ENCODE assay signal across 13 cellular contexts in the genomic region with DNA sequence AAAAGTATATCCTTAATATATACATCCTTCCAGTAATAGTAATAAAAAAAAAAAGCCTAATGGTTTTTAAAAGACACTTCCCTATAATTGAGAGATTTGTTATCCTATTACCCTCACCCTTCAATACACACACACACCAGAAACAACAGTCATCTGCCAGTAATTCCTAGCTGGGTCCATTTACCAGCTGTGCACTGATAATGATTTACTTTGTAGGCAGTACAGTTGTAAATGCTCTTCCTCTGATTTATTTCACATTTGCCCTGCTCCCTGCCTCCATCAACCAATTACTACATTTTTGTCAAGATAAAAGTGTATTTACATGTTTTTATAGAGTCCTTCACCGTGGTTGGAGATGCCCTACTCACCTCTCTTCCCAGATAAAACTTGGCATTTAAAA. TPM values are rescaled to one million over a fixed set of nuclear protein-coding genes. Genes with fewer than 3 reads are reported as not detected.
A peak's percentile ranks its signal among the peaks of the same experiment; 100 is the strongest.
DNase-seq lines count a peak whose midpoint lies in the region; ATAC-seq and TF ChIP-seq lines count a peak whose summit lies in the region.
"Had no signal": no experiment of that assay in that cellular context is flagged by ENCODE, and none has a peak within 500 bp of the region (broad histone marks: within the 10 kb centered on the region; RNA-seq: fewer than 3 reads in every experiment).

No MANE protein-coding gene starts in this region.

- no peak overlapping the region for H3K14ac ChIP-seq in IMR-90 (replicated peaks; ENCODE audit: low read depth, low read length)

- no peak overlapping the region for H3K56ac ChIP-seq in IMR-90 (ENCODE audit: extremely low read depth, insufficient read depth, low read length)

- dilution Hi-C loops in IMR-90 (cut with HindIII; ENCODE audit: low sequenced_read_pairs, unreplicated experiment), result no loop called here

- WGBS in IMR-90 (ENCODE audit: extremely low coverage in 2 of 2, insufficient read length in 1 of 2), 2 experiments, result no CpG with 5 or more reads among the region's 1 CpG

- H2BK20ac ChIP-seq in IMR-90 (ENCODE audit: low read depth, low read length), result no peak overlapping the region

- intact Hi-C loops in A673 (cut with micrococcal nuclease; ENCODE audit: unreplicated experiment), result no loop called here
- intact Hi-C loops in IMR-90 (cut with micrococcal nuclease), result loop anchor here (5.0 kb wide), 2 partner anchors 67 to 102 kb away; a partner anchor contains a TSS

- TF ChIP-seq POLR2A in IMR-90 (IDR thresholded peaks at IDR 0.05; ENCODE audit: low read depth, low read length), result no peak

- no peak overlapping the region for H4K5ac ChIP-seq in IMR-90 (ENCODE audit: low read depth, low read length)

- DNase-seq in A673 (ENCODE audit: low spot score), result peak; percentile 9
- no peak for DNase-seq in IMR-90
- no peak for DNase-seq in brain microvascular endothelial cell
- DNase-seq in NCI-H748 (lab: John Stamatoyannopoulos, UW; ENCODE audit: unreplicated experiment), result no peak
- no peak for DNase-seq in NCI-H1092 treated with DMSO at 0.1 percent for 48 hours (lab: John Stamatoyannopoulos, UW)
- DNase-seq: CD8-positive, alpha-beta memory T cell; NCI-H226; stimulated activated CD4-positive, alpha-beta T cell treated with anti-CD3 and anti-CD28 coated beads, Interleukin-2, amount 100 ng/mL, for 24 hours; T-helper 2 cell had no signal

- in situ Hi-C loops in IMR-90 (cut with MboI; ENCODE audit: low sequenced_read_pairs) (no loop called here), brain microvascular endothelial cell (cut with HindIII; ENCODE audit: low pct_ligation_motif_present, low sequenced_read_pairs) (no loop called here)

- no peaks in the 10 kb centered on the region for H3K36me3 ChIP-seq in A673 (ENCODE audit: insufficient read depth, low read length, poor library complexity, severe bottlenecking)
- peaks cover 41% of the 10 kb centered on the region for H3K36me3 ChIP-seq in IMR-90 (ENCODE audit: control insufficient read depth, insufficient read depth, low read length)
- peaks cover 85% of the 10 kb centered on the region for H3K36me3 ChIP-seq in brain microvascular endothelial cell (replicated peaks)
- H3K36me3 ChIP-seq in mucosa of stomach (ENCODE audit: control insufficient read depth, insufficient read depth, low read length), result peaks cover 4% of the 10 kb centered on the region

- peak overlapping the region; percentile 10; the same call in 1 of the 2 replicates for H3K18ac ChIP-seq in IMR-90 (ENCODE audit: low read depth, low read length)

- H3K79me1 ChIP-seq in IMR-90 (ENCODE audit: low read depth in 1 of 2, low read length in 2 of 2), result peaks cover 6 to 87% of the 10 kb centered on the region in 2 experiments

- H3K4me3 ChIP-seq in A673 (ENCODE audit: low read depth, low read length, poor library complexity, severe bottlenecking) (no peak overlapping the region), IMR-90 (ENCODE audit: insufficient read depth, low read depth, low read length) (no peak overlapping the region), brain microvascular endothelial cell (ENCODE audit: low read depth, low read length) (no peak overlapping the region), mucosa of stomach (ENCODE audit: low read length) (no peak overlapping the region)
- H3K4me3 ChIP-seq: suprapubic skin had no signal

- ATAC-seq in IMR-90 (ENCODE audit: low read depth) (no peak), GM19351 (IDR thresholded peaks at IDR 0.05; ENCODE audit: unreplicated experiment) (no peak), HG03460 (IDR thresholded peaks at IDR 0.05; ENCODE audit: unreplicated experiment) (no peak)

- peaks cover 11% of the 10 kb centered on the region for H3K9me1 ChIP-seq in IMR-90 (ENCODE audit: insufficient read depth, low read length)

- no TSS peak for BruUV-seq in A673 (replicated peaks; lab: Mats Ljungman, UMichigan)
- BruUV-seq in IMR-90 (replicated peaks; lab: Mats Ljungman, UMichigan), result no TSS peak

- CTCF ChIA-PET in A673 (lab: Charles Lee), result no interaction called here
- CTCF ChIA-PET in IMR-90 (lab: Yijun Ruan, JAX), result interaction anchor here (0.6 kb wide), 2 partner anchors 126 to 229 kb away, joined by 3 read pairs; no protein-coding TSS in a partner anchor

- H3K27me3 ChIP-seq in A673 (replicated peaks; ENCODE audit: insufficient read depth, low read depth, low read length, poor library complexity) (no peaks in the 10 kb centered on the region), IMR-90 (ENCODE audit: control insufficient read depth, insufficient read depth, low read length) (no peaks in the 10 kb centered on the region), brain microvascular endothelial cell (replicated peaks) (no peaks in the 10 kb centered on the region), mucosa of stomach (ENCODE audit: control insufficient read depth, insufficient read depth, low read length) (no peaks in the 10 kb centered on the region)
- H3K27me3 ChIP-seq: suprapubic skin had no signal

- no peak overlapping the region for H2AFZ ChIP-seq in IMR-90 (replicated peaks; ENCODE audit: low read length, poor library complexity)

- no peak overlapping the region for H3K4ac ChIP-seq in IMR-90 (ENCODE audit: low read depth, low read length)

- H4K91ac ChIP-seq in IMR-90 (ENCODE audit: insufficient read depth, low read depth, low read length), result no peak overlapping the region

- peaks cover 96% of the 10 kb centered on the region for H4K20me1 ChIP-seq in IMR-90 (ENCODE audit: insufficient read depth, low read length)

- no peak overlapping the region for H2AK9ac ChIP-seq in IMR-90 (replicated peaks; ENCODE audit: low read depth, low read length, poor library complexity)

- TF ChIP-seq RAD21 in IMR-90 (IDR thresholded peaks at IDR 0.05; ENCODE audit: low read length), result no peak

- H2BK15ac ChIP-seq in IMR-90 (ENCODE audit: low read depth, low read length), result no peak overlapping the region

- H3K23ac ChIP-seq in IMR-90 (ENCODE audit: low read depth, low read length), result peak overlapping the region; percentile 58; the same call in 1 of the 2 replicates

- H2BK120ac ChIP-seq in IMR-90 (ENCODE audit: low read depth, low read length), result no peak overlapping the region

- no peak overlapping the region for H2AK5ac ChIP-seq in IMR-90 (ENCODE audit: low read depth, low read length)

- POLR2A ChIA-PET in A673 (lab: Charles Lee; ENCODE audit: low non-redundant PET), result no interaction called here
- POLR2A ChIA-PET in IMR-90 (lab: Charles Lee; ENCODE audit: unreplicated experiment), result interaction anchor here (0.5 to 0.7 kb wide), 2 partner anchors 94 to 98 kb away, joined by 3 to 4 read pairs; no protein-coding TSS in a partner anchor

- peak overlapping the region; percentile 84 for H2BK5ac ChIP-seq in IMR-90 (ENCODE audit: low read depth, low read length, poor library complexity, severe bottlenecking)

- H3K9me3 ChIP-seq in A673 (ENCODE audit: low read depth, low read length, poor library complexity, severe bottlenecking), result no peaks in the 10 kb centered on the region
- no peaks in the 10 kb centered on the region for H3K9me3 ChIP-seq in IMR-90 (ENCODE audit: control insufficient read depth, insufficient read depth, low read length)
- H3K9me3 ChIP-seq in mucosa of stomach (ENCODE audit: control insufficient read depth, low read length), result no peaks in the 10 kb centered on the region
- H3K9me3 ChIP-seq: suprapubic skin had no signal

- peak overlapping the region; percentile 32; the same call in 1 of the 2 replicates for H3K4me2 ChIP-seq in IMR-90 (ENCODE audit: low read depth, low read length)

- H3K9ac ChIP-seq in IMR-90 (ENCODE audit: low read depth, low read length) (no peak overlapping the region), mucosa of stomach (ENCODE audit: low read length) (peak overlapping the region; percentile 38)

- H3K4me1 ChIP-seq in A673 (ENCODE audit: insufficient read depth, low read length, poor library complexity, severe bottlenecking), result peaks cover 21% of the 10 kb centered on the region
- peaks cover 29% of the 10 kb centered on the region for H3K4me1 ChIP-seq in IMR-90 (ENCODE audit: control insufficient read depth, insufficient read depth, low read length)
- peaks cover 57% of the 10 kb centered on the region for H3K4me1 ChIP-seq in mucosa of stomach (ENCODE audit: control insufficient read depth, insufficient read depth, low read length)

- H4K8ac ChIP-seq in IMR-90 (ENCODE audit: low read depth in 2 of 2, low read length in 2 of 2), result peak overlapping the region in 1 of 2 experiments; percentile 18; a peak in 1 of 4 replicates

- no peak for TF ChIP-seq CTCF in A673 (conservative IDR thresholded peaks at IDR 0.05; ENCODE audit: low read depth, low read length)
- TF ChIP-seq CTCF in IMR-90 (conservative IDR thresholded peaks at IDR 0.05; ENCODE audit: low read depth, low read length), result no peak
- TF ChIP-seq CTCF in brain microvascular endothelial cell (IDR thresholded peaks at IDR 0.05; ENCODE audit: low read depth, low read length, missing control alignments), result no peak

- no peak overlapping the region for H3K27ac ChIP-seq in A673 (ENCODE audit: low read depth, low read length, poor library complexity, severe bottlenecking)
- peak overlapping the region; percentile 31; the same call in 1 of the 2 replicates for H3K27ac ChIP-seq in IMR-90 (ENCODE audit: insufficient read depth, low read length)
- peak overlapping the region; percentile 9 for H3K27ac ChIP-seq in brain microvascular endothelial cell

TF ChIP-seq in IMR-90, 13 proteins besides CTCF, POLR2A, EP300 and RAD21 (continues in another document):
- TF ChIP-seq FOS (IDR thresholded peaks at IDR 0.05; ENCODE audit: low read depth, low read length), result no peak
- no peak for TF ChIP-seq CEBPB (IDR thresholded peaks at IDR 0.05; ENCODE audit: low read depth, low read length)
- no peak for TF ChIP-seq BHLHE40 (IDR thresholded peaks at IDR 0.05; ENCODE audit: low read depth, low read length)
- no peak for TF ChIP-seq SMC3 (IDR thresholded peaks at IDR 0.05; ENCODE audit: low read depth, low read length)
- TF ChIP-seq, protein P1, sequence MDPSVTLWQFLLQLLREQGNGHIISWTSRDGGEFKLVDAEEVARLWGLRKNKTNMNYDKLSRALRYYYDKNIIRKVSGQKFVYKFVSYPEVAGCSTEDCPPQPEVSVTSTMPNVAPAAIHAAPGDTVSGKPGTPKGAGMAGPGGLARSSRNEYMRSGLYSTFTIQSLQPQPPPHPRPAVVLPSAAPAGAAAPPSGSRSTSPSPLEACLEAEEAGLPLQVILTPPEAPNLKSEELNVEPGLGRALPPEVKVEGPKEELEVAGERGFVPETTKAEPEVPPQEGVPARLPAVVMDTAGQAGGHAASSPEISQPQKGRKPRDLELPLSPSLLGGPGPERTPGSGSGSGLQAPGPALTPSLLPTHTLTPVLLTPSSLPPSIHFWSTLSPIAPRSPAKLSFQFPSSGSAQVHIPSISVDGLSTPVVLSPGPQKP (IDR thresholded peaks at IDR 0.05; ENCODE audit: borderline replicate concordance, low read depth, low read length), result no peak
- TF ChIP-seq MXI1 (IDR thresholded peaks at IDR 0.05; ENCODE audit: borderline replicate concordance, low read depth, low read length), result no peak
- no peak for TF ChIP-seq CHD1 (IDR thresholded peaks at IDR 0.05; ENCODE audit: low read depth, low read length)
- no peak for TF ChIP-seq RFX5 (IDR thresholded peaks at IDR 0.05; ENCODE audit: low read depth, low read length)

RNA-seq across cellular contexts. Expression of a gene that starts 12.4 kb away (rescaled TPM):
- total RNA-seq in A673 (2021), result 31.2 and 34.5 TPM in 2 replicates
- total RNA-seq in IMR-90 (2012; rRNA removed), result 661 and 997 TPM in 2 replicates
- polyA plus RNA-seq in IMR-90 (2012; rRNA removed), result 1,566 and 1,623 TPM in 2 replicates
- polyA plus RNA-seq in IMR-90 (2012; cell fraction: cytosol; rRNA removed), result 700 and 932 TPM in 2 replicates
- polyA plus RNA-seq in IMR-90 (2012; cell fraction: nucleus; rRNA removed; ENCODE audit: low replicate concordance), result 972 and 2,415 TPM in 2 replicates

Comparison
In these comparisons a context has a peak if more than half of its experiments do, and no peak if none do; other contexts are left out.
1. RNA of a gene that starts 12.4 kb away (total RNA-seq): 661 to 997 TPM in IMR-90; 31.2 to 34.5 TPM in A673; every median in the first group is over 10 times any median in the second.